2 cellular contexts compared by ENCODE assay signal in the genomic region with DNA sequence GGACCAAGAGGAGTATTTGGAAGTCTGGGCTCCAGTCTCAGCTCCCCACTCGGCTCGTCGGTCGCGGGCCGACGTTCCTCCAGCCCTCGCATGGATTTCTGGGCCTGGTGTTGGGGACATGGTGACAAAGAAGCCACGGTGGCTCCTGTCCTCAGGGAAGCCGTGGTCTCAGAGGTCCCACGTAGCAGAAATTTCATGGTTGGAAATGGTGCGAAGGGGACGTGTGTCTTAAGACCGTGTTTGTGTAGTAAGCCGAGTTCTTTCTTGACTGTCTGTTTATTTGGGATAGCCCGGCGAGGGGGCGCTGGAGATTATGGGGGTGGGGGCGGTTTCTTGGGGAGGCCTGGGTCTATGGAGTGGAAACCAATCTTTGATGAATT.
TF ChIP-seq lines count a peak whose summit lies in the region.

No MANE protein-coding gene starts in this region.

TF ChIP-seq in SK-N-SH, 30 proteins besides CTCF, POLR2A, EP300 and RAD21 (continued from another document):
- no peak for TF ChIP-seq TEAD4 (IDR thresholded peaks at IDR 0.05; ENCODE audit: borderline replicate concordance, insufficient read depth)

TF ChIP-seq in SK-N-SH treated with all-trans-retinoic acid at 6 μM for 48 hours, 23 proteins besides CTCF, POLR2A, EP300 and RAD21 (continued from another document):
- TF ChIP-seq TOX (CRISPR knock-in tag; IDR thresholded peaks at IDR 0.05; ENCODE audit: borderline replicate concordance) (no peak), GLIS3 (CRISPR knock-in tag; IDR thresholded peaks at IDR 0.05) (no peak), ZNF70 (CRISPR knock-in tag; IDR thresholded peaks at IDR 0.05) (no peak), ZFP30 (CRISPR knock-in tag; IDR thresholded peaks at IDR 0.05) (no peak), ZNF565 (CRISPR knock-in tag; conservative IDR thresholded peaks at IDR 0.05; ENCODE audit: low read depth) (no peak), ISL1 (CRISPR knock-in tag; IDR thresholded peaks at IDR 0.05) (no peak), ZC3H10 (CRISPR knock-in tag; IDR thresholded peaks at IDR 0.05) (no peak), OSR1 (CRISPR knock-in tag; IDR thresholded peaks at IDR 0.05) (no peak), PPARA (CRISPR knock-in tag; IDR thresholded peaks at IDR 0.05; ENCODE audit: borderline replicate concordance) (no peak), RARB (CRISPR knock-in tag; IDR thresholded peaks at IDR 0.05) (no peak), ESRRG (CRISPR knock-in tag; IDR thresholded peaks at IDR 0.05) (no peak), BACH2 (CRISPR knock-in tag; IDR thresholded peaks at IDR 0.05; ENCODE audit: borderline replicate concordance) (no peak), ZFP3 (CRISPR knock-in tag; IDR thresholded peaks at IDR 0.05) (no peak)
- TF ChIP-seq, protein P1, sequence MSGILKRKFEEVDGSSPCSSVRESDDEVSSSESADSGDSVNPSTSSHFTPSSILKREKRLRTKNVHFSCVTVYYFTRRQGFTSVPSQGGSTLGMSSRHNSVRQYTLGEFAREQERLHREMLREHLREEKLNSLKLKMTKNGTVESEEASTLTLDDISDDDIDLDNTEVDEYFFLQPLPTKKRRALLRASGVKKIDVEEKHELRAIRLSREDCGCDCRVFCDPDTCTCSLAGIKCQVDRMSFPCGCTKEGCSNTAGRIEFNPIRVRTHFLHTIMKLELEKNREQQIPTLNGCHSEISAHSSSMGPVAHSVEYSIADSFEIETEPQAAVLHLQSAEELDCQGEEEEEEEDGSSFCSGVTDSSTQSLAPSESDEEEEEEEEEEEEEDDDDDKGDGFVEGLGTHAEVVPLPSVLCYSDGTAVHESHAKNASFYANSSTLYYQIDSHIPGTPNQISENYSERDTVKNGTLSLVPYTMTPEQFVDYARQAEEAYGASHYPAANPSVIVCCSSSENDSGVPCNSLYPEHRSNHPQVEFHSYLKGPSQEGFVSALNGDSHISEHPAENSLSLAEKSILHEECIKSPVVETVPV (CRISPR knock-in tag; IDR thresholded peaks at IDR 0.05) = no peak
- TF ChIP-seq, protein P2, sequence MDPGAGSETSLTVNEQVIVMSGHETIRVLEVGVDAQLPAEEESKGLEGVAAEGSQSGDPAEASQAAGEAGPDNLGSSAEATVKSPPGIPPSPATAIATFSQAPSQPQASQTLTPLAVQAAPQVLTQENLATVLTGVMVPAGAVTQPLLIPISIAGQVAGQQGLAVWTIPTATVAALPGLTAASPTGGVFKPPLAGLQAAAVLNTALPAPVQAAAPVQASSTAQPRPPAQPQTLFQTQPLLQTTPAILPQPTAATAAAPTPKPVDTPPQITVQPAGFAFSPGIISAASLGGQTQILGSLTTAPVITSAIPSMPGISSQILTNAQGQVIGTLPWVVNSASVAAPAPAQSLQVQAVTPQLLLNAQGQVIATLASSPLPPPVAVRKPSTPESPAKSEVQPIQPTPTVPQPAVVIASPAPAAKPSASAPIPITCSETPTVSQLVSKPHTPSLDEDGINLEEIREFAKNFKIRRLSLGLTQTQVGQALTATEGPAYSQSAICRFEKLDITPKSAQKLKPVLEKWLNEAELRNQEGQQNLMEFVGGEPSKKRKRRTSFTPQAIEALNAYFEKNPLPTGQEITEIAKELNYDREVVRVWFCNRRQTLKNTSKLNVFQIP (CRISPR knock-in tag; IDR thresholded peaks at IDR 0.05; ENCODE audit: borderline replicate concordance, low read depth) = no peak
